ENCODE assay signal across 12 cellular contexts in genomic region chr19:47542030-47542475, GRCh38. TPM values are rescaled to one million over a fixed set of nuclear protein-coding genes. Genes with fewer than 3 reads are reported as not detected.
DNase-seq lines count a peak whose midpoint lies in the region; ATAC-seq and TF ChIP-seq lines count a peak whose summit lies in the region.
"Had no signal": no experiment of that assay in that cellular context is flagged by ENCODE, and none has a peak within 500 bp of the region (broad histone marks: within the 10 kb centered on the region; RNA-seq: fewer than 3 reads in every experiment).

No MANE protein-coding gene starts in this region.

- H3K4me3 Mint-ChIP-seq in CD4-positive, alpha-beta memory T cell, result peak overlapping the region in 4 of 8 donors; percentile 17 to 68 (median 58)
- peak overlapping the region; percentile 63 to 71 for H3K4me3 Mint-ChIP-seq in effector memory CD8-positive, alpha-beta T cell
- H3K4me3 Mint-ChIP-seq: CD14-positive monocyte, naive B cell had no signal

- H3K9me3 ChIP-seq in CD4-positive, alpha-beta memory T cell (ENCODE audit: control insufficient read depth in 1 of 2, low read length in 2 of 2), result no peaks in the 10 kb centered on the region
- no peaks in the 10 kb centered on the region for H3K9me3 ChIP-seq in IMR-90 (ENCODE audit: control insufficient read depth, insufficient read depth, low read length)

- no peaks in the 10 kb centered on the region for H3K36me3 ChIP-seq in CD4-positive, alpha-beta memory T cell (ENCODE audit: insufficient read depth, low read length)
- H3K36me3 ChIP-seq in IMR-90 (ENCODE audit: control insufficient read depth, insufficient read depth, low read length), result no peaks in the 10 kb centered on the region

- H3K27ac ChIP-seq in CD4-positive, alpha-beta memory T cell (ENCODE audit: low read depth, low read length), result peak overlapping the region; percentile 31
- no peak overlapping the region for H3K27ac ChIP-seq in IMR-90 (ENCODE audit: insufficient read depth, low read length)

- H3K9me1 ChIP-seq in IMR-90 (ENCODE audit: insufficient read depth, low read length), result no peaks in the 10 kb centered on the region

- no peak for TF ChIP-seq POLR2A in IMR-90 (IDR thresholded peaks at IDR 0.05; ENCODE audit: low read depth, low read length)

- no peak for DNase-seq in CD4-positive, alpha-beta memory T cell
- DNase-seq in IMR-90 (peak; percentile 59), mucosa of gallbladder (ENCODE audit: low spot score) (peak; percentile 54), head of caudate nucleus (no peak), kidney tubule cell (ENCODE audit: low spot score) (no peak), SHP77 (lab: John Stamatoyannopoulos, UW) (no peak)
- no peak for DNase-seq in effector memory CD8-positive, alpha-beta T cell
- DNase-seq in stimulated activated CD4-positive, alpha-beta T cell treated with anti-CD3 and anti-CD28 coated beads, Interleukin-12 subunit alpha, Interleukin-12 subunit beta, amount 100 ng/mL, for 4 hours, result no peak
- DNase-seq: GOT3, NCI-H2029 treated with DMSO at 0.1 percent for 48 hours had no signal

- no peak overlapping the region for H3K9ac ChIP-seq in IMR-90 (ENCODE audit: low read depth, low read length)

- H3K18ac ChIP-seq in IMR-90 (ENCODE audit: low read depth, low read length), result no peak overlapping the region

- H3K9me3 Mint-ChIP-seq in CD4-positive, alpha-beta memory T cell, result peaks cover 0 to 2% (median 0%) of the 10 kb centered on the region in 8 donors
- no peaks in the 10 kb centered on the region for H3K9me3 Mint-ChIP-seq in effector memory CD8-positive, alpha-beta T cell

- no peak overlapping the region for H3K14ac ChIP-seq in IMR-90 (replicated peaks; ENCODE audit: low read depth, low read length)

- H2BK20ac ChIP-seq in IMR-90 (ENCODE audit: low read depth, low read length), result no peak overlapping the region

- no peaks in the 10 kb centered on the region for H3K79me1 ChIP-seq in IMR-90 (ENCODE audit: low read depth in 1 of 2, low read length in 2 of 2)

- TF ChIP-seq RAD21 in IMR-90 (IDR thresholded peaks at IDR 0.05; ENCODE audit: low read length), result no peak

- no peaks in the 10 kb centered on the region for H3K36me3 Mint-ChIP-seq in CD4-positive, alpha-beta memory T cell
- H3K36me3 Mint-ChIP-seq in effector memory CD8-positive, alpha-beta T cell (ENCODE audit: insufficient read depth), result peaks cover 15% of the 10 kb centered on the region
- H3K36me3 Mint-ChIP-seq: CD14-positive monocyte, naive B cell had no signal

- CTCF ChIA-PET in CD4-positive, alpha-beta memory T cell (lab: Charles Lee; ENCODE audit: partially characterized antibody), result no interaction called here
- CTCF ChIA-PET in IMR-90 (lab: Yijun Ruan, JAX), result no interaction called here

- no CpG with 5 or more reads among the region's 9 CpGs for WGBS in IMR-90 (ENCODE audit: extremely low coverage in 2 of 2, insufficient read length in 1 of 2), 2 experiments

- no peaks in the 10 kb centered on the region for H3K27me3 ChIP-seq in CD4-positive, alpha-beta memory T cell (ENCODE audit: insufficient read depth, low read length)
- H3K27me3 ChIP-seq in IMR-90 (ENCODE audit: control insufficient read depth, insufficient read depth, low read length), result peaks cover 41% of the 10 kb centered on the region

- peak overlapping the region; percentile 80 to 96 (median 92) for H3K27ac Mint-ChIP-seq in CD4-positive, alpha-beta memory T cell
- peak overlapping the region; percentile 95 to 98 for H3K27ac Mint-ChIP-seq in effector memory CD8-positive, alpha-beta T cell
- H3K27ac Mint-ChIP-seq: CD14-positive monocyte had no signal

- POLR2A ChIA-PET in CD4-positive, alpha-beta memory T cell (lab: Charles Lee; ENCODE audit: partially characterized antibody), result no interaction called here
- POLR2A ChIA-PET in IMR-90 (lab: Charles Lee; ENCODE audit: unreplicated experiment), result no interaction called here

- no peak overlapping the region for H3K4me2 ChIP-seq in IMR-90 (ENCODE audit: low read depth, low read length)

- dilution Hi-C loops in IMR-90 (cut with HindIII; ENCODE audit: low sequenced_read_pairs, unreplicated experiment), result no loop called here

- no peak overlapping the region for H3K4me3 ChIP-seq in CD4-positive, alpha-beta memory T cell (ENCODE audit: low read length in 2 of 2)
- no peak overlapping the region for H3K4me3 ChIP-seq in IMR-90 (ENCODE audit: insufficient read depth, low read depth, low read length)

- H3K4me1 ChIP-seq in CD4-positive, alpha-beta memory T cell (ENCODE audit: insufficient read depth, low read length), result peaks cover 12% of the 10 kb centered on the region
- H3K4me1 ChIP-seq in IMR-90 (ENCODE audit: control insufficient read depth, insufficient read depth, low read length), result peaks cover 3% of the 10 kb centered on the region

- peaks cover 0 to 5% of the 10 kb centered on the region in 2 donors for H3K27me3 Mint-ChIP-seq in CD4-positive, alpha-beta memory T cell
- H3K27me3 Mint-ChIP-seq in effector memory CD8-positive, alpha-beta T cell, result no peaks in the 10 kb centered on the region

- BruUV-seq in IMR-90 (replicated peaks; lab: Mats Ljungman, UMichigan), result no TSS peak

- no peak overlapping the region for H3K4ac ChIP-seq in IMR-90 (ENCODE audit: low read depth, low read length)

- in situ Hi-C loops in IMR-90 (cut with MboI; ENCODE audit: low sequenced_read_pairs), result no loop called here

- H3K4me1 Mint-ChIP-seq in CD4-positive, alpha-beta memory T cell, result peaks cover 12 to 29% (median 19%) of the 10 kb centered on the region in 4 donors
- H3K4me1 Mint-ChIP-seq in effector memory CD8-positive, alpha-beta T cell (ENCODE audit: low read depth in 2 of 2), result peaks cover 28% of the 10 kb centered on the region in 2 donors
- H3K4me1 Mint-ChIP-seq: CD14-positive monocyte had no signal

- TF ChIP-seq CTCF in IMR-90 (conservative IDR thresholded peaks at IDR 0.05; ENCODE audit: low read depth, low read length), result no peak

- H4K5ac ChIP-seq in IMR-90 (ENCODE audit: low read depth, low read length), result no peak overlapping the region

- H2BK120ac ChIP-seq in IMR-90 (ENCODE audit: low read depth, low read length), result no peak overlapping the region

- peak; percentile 63 for ATAC-seq in IMR-90 (ENCODE audit: low read depth)
- ATAC-seq in effector memory CD8-positive, alpha-beta T cell (replicated peaks), result peak; percentile 0

- intact Hi-C loops in CD4-positive, alpha-beta memory T cell (cut with micrococcal nuclease), result no loop called here
- intact Hi-C loops in IMR-90 (cut with micrococcal nuclease) (no loop called here), head of caudate nucleus (cut with DNase I) (no loop called here)

- H2AK9ac ChIP-seq in IMR-90 (replicated peaks; ENCODE audit: low read depth, low read length, poor library complexity), result no peak overlapping the region

- no peak overlapping the region for H4K8ac ChIP-seq in IMR-90 (ENCODE audit: low read depth in 2 of 2, low read length in 2 of 2)

- H2AK5ac ChIP-seq in IMR-90 (ENCODE audit: low read depth, low read length), result no peak overlapping the region

- H3K56ac ChIP-seq in IMR-90 (ENCODE audit: extremely low read depth, insufficient read depth, low read length), result no peak overlapping the region

- H2AFZ ChIP-seq in IMR-90 (replicated peaks; ENCODE audit: low read length, poor library complexity), result peak overlapping the region; percentile 57

- no peaks in the 10 kb centered on the region for H4K20me1 ChIP-seq in IMR-90 (ENCODE audit: insufficient read depth, low read length)

- no peak overlapping the region; the same call in 2 of the 3 replicates for H2BK15ac ChIP-seq in IMR-90 (ENCODE audit: low read depth, low read length)

- no peak overlapping the region for H4K91ac ChIP-seq in IMR-90 (ENCODE audit: insufficient read depth, low read depth, low read length)

- no peak overlapping the region for H2BK5ac ChIP-seq in IMR-90 (ENCODE audit: low read depth, low read length, poor library complexity, severe bottlenecking)

- no peak overlapping the region for H3K23ac ChIP-seq in IMR-90 (ENCODE audit: low read depth, low read length)

TF ChIP-seq in IMR-90, 13 proteins besides CTCF, POLR2A, EP300 and RAD21 (continues in another document):
- TF ChIP-seq ELK1 (IDR thresholded peaks at IDR 0.05; ENCODE audit: borderline replicate concordance, low read depth, low read length), result no peak
- TF ChIP-seq RFX5 (IDR thresholded peaks at IDR 0.05; ENCODE audit: low read depth, low read length), result no peak
- TF ChIP-seq CEBPB (IDR thresholded peaks at IDR 0.05; ENCODE audit: low read depth, low read length), result no peak
- TF ChIP-seq CHD1 (IDR thresholded peaks at IDR 0.05; ENCODE audit: low read depth, low read length), result no peak
- no peak for TF ChIP-seq MXI1 (IDR thresholded peaks at IDR 0.05; ENCODE audit: borderline replicate concordance, low read depth, low read length)
- no peak for TF ChIP-seq BHLHE40 (IDR thresholded peaks at IDR 0.05; ENCODE audit: low read depth, low read length)

RNA-seq across cellular contexts. Expression of gene NAPA, which starts 27.2 kb away (rescaled TPM):
- total RNA-seq in CD4-positive, alpha-beta memory T cell, result 10 to 100 TPM; 84.1 to 88.1 TPM
- polyA plus RNA-seq in CD4-positive, alpha-beta memory T cell, result 100 to 1,000 TPM in 1 of 2 donors, 10 to 100 TPM in 1; 90.8 to 129 TPM
- total RNA-seq in IMR-90 (2012; rRNA removed) (51.7 and 76.4 TPM in 2 replicates), mucosa of gallbladder (155 TPM)
- polyA plus RNA-seq in IMR-90 (2012; rRNA removed), result 126 and 139 TPM in 2 replicates
- 107 and 159 TPM in 2 replicates for polyA plus RNA-seq in IMR-90 (2012; cell fraction: cytosol; rRNA removed)
- polyA plus RNA-seq in IMR-90 (2012; cell fraction: nucleus; rRNA removed; ENCODE audit: low replicate concordance), result 81.6 and 139 TPM in 2 replicates

RNA-seq across cellular contexts. Expression of gene ZNF541, which starts 30.9 kb away (rescaled TPM):
- total RNA-seq in CD4-positive, alpha-beta memory T cell, result under 1 TPM; 0.53 to 0.79 TPM
- under 1 TPM in 1 of 2 donors, not detected in 1; 0.09 TPM for polyA plus RNA-seq in CD4-positive, alpha-beta memory T cell
- total RNA-seq in IMR-90 (2012; rRNA removed) (not detected in 2 replicates), mucosa of gallbladder (1.2 TPM)
- polyA plus RNA-seq in IMR-90 (2012; rRNA removed), result not detected in 2 replicates
- polyA plus RNA-seq in IMR-90 (2012; cell fraction: cytosol; rRNA removed), result 0.01 TPM in 1 of 2 replicates, not detected in the other
- polyA plus RNA-seq in IMR-90 (2012; cell fraction: nucleus; rRNA removed; ENCODE audit: low replicate concordance), result 0.08 and 0.16 TPM in 2 replicates
- polyA plus RNA-seq: CD14-positive monocyte had no signal

RNA-seq across cellular contexts. Expression of gene KPTN, which starts 58.0 kb away (rescaled TPM):
- total RNA-seq in CD4-positive, alpha-beta memory T cell, result 1 to 10 TPM; 4.0 to 4.3 TPM
- 10 to 100 TPM in 1 of 2 donors, 1 to 10 TPM in 1; 4.8 to 10.6 TPM for polyA plus RNA-seq in CD4-positive, alpha-beta memory T cell
- total RNA-seq in IMR-90 (2012; rRNA removed) (3.9 and 4.1 TPM in 2 replicates), mucosa of gallbladder (16.3 TPM)
- 13.5 and 15.4 TPM in 2 replicates for polyA plus RNA-seq in IMR-90 (2012; rRNA removed)
- polyA plus RNA-seq in IMR-90 (2012; cell fraction: cytosol; rRNA removed), result 8.7 and 12.4 TPM in 2 replicates
- polyA plus RNA-seq in IMR-90 (2012; cell fraction: nucleus; rRNA removed; ENCODE audit: low replicate concordance), result 32.1 and 54.1 TPM in 2 replicates

Comparison
In these comparisons a context has a peak if more than half of its experiments do, and no peak if none do; other contexts are left out.
1. DNase-seq: peak in IMR-90 (single experiment) and mucosa of gallbladder (single experiment); none in CD4-positive, alpha-beta memory T cell (0 of 5), effector memory CD8-positive, alpha-beta T cell (0 of 3), head of caudate nucleus (0 of 42), stimulated activated CD4-positive, alpha-beta T cell treated with anti-CD3 and anti-CD28 coated beads, Interleukin-12 subunit alpha, Interleukin-12 subunit beta, amount 100 ng/mL, for 4 hours (single experiment), kidney tubule cell (single experiment) and SHP77 (0 of 2).